Comparison of ENCODE assay signal across 3 cellular contexts in the genomic region with DNA sequence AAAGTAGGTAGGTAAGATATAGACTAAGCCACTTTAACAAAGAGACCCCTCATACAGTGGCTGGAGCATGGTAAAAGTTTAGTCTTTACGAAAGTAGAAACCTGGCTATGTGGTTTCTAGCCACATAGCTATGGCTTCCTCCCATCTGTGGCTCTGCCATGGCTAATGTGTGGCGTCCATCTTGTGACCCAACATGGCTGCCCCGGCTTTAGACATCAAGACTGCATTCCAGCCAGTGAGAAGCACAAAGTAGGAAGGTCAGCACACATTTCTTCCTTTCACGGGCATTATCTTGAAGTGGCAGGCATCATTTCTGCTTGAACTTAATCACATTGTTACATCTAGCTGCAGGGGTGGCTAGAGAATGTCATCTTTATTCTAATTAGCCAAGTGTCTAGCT.
A peak's percentile ranks its signal among the peaks of the same experiment; 100 is the strongest.
TF ChIP-seq lines count a peak whose summit lies in the region.

No MANE protein-coding gene starts in this region.

TF ChIP-seq in GM23338, 12 proteins besides CTCF, POLR2A, EP300 and RAD21 (continues in another document):
- TF ChIP-seq NANOG (IDR thresholded peaks at IDR 0.05; ENCODE audit: borderline replicate concordance) (no peak), CREB1 (CRISPR knock-in tag; IDR thresholded peaks at IDR 0.05; ENCODE audit: low read depth) (no peak), STAT1 (IDR thresholded peaks at IDR 0.05; ENCODE audit: unreplicated experiment) (no peak), EZH2phosphoT487 (IDR thresholded peaks at IDR 0.05; ENCODE audit: unreplicated experiment) (no peak), JUNB (IDR thresholded peaks at IDR 0.05; ENCODE audit: unreplicated experiment) (no peak), EZH2 (IDR thresholded peaks at IDR 0.05; ENCODE audit: low read depth, unreplicated experiment) (no peak), POLR2AphosphoS5 (IDR thresholded peaks at IDR 0.05; ENCODE audit: low read depth) (no peak)
- TF ChIP-seq, protein P1, sequence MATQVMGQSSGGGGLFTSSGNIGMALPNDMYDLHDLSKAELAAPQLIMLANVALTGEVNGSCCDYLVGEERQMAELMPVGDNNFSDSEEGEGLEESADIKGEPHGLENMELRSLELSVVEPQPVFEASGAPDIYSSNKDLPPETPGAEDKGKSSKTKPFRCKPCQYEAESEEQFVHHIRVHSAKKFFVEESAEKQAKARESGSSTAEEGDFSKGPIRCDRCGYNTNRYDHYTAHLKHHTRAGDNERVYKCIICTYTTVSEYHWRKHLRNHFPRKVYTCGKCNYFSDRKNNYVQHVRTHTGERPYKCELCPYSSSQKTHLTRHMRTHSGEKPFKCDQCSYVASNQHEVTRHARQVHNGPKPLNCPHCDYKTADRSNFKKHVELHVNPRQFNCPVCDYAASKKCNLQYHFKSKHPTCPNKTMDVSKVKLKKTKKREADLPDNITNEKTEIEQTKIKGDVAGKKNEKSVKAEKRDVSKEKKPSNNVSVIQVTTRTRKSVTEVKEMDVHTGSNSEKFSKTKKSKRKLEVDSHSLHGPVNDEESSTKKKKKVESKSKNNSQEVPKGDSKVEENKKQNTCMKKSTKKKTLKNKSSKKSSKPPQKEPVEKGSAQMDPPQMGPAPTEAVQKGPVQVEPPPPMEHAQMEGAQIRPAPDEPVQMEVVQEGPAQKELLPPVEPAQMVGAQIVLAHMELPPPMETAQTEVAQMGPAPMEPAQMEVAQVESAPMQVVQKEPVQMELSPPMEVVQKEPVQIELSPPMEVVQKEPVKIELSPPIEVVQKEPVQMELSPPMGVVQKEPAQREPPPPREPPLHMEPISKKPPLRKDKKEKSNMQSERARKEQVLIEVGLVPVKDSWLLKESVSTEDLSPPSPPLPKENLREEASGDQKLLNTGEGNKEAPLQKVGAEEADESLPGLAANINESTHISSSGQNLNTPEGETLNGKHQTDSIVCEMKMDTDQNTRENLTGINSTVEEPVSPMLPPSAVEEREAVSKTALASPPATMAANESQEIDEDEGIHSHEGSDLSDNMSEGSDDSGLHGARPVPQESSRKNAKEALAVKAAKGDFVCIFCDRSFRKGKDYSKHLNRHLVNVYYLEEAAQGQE (IDR thresholded peaks at IDR 0.05; ENCODE audit: unreplicated experiment), result no peak
- TF ChIP-seq, protein P2, sequence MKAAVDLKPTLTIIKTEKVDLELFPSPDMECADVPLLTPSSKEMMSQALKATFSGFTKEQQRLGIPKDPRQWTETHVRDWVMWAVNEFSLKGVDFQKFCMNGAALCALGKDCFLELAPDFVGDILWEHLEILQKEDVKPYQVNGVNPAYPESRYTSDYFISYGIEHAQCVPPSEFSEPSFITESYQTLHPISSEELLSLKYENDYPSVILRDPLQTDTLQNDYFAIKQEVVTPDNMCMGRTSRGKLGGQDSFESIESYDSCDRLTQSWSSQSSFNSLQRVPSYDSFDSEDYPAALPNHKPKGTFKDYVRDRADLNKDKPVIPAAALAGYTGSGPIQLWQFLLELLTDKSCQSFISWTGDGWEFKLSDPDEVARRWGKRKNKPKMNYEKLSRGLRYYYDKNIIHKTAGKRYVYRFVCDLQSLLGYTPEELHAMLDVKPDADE (IDR thresholded peaks at IDR 0.05), result no peak

TF ChIP-seq in IMR-90, 13 proteins besides CTCF, POLR2A, EP300 and RAD21:
- TF ChIP-seq FOS (IDR thresholded peaks at IDR 0.05; ENCODE audit: low read depth, low read length) (no peak), MAFK (IDR thresholded peaks at IDR 0.05; ENCODE audit: low read depth, low read length) (no peak), RFX5 (IDR thresholded peaks at IDR 0.05; ENCODE audit: low read depth, low read length) (no peak), MAZ (IDR thresholded peaks at IDR 0.05; ENCODE audit: borderline replicate concordance, low read depth, low read length) (no peak), SMC3 (IDR thresholded peaks at IDR 0.05; ENCODE audit: low read depth, low read length) (no peak), NFE2L2 (IDR thresholded peaks at IDR 0.05; ENCODE audit: low read depth, low read length) (no peak)
- TF ChIP-seq, protein P3, sequence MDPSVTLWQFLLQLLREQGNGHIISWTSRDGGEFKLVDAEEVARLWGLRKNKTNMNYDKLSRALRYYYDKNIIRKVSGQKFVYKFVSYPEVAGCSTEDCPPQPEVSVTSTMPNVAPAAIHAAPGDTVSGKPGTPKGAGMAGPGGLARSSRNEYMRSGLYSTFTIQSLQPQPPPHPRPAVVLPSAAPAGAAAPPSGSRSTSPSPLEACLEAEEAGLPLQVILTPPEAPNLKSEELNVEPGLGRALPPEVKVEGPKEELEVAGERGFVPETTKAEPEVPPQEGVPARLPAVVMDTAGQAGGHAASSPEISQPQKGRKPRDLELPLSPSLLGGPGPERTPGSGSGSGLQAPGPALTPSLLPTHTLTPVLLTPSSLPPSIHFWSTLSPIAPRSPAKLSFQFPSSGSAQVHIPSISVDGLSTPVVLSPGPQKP (IDR thresholded peaks at IDR 0.05; ENCODE audit: borderline replicate concordance, low read depth, low read length), result no peak
TF ChIP-seq in IMR-90: peak in this region for 0.

TF ChIP-seq in K562, 482 proteins besides CTCF, POLR2A, EP300 and RAD21:
- no peak for TF ChIP-seq YBX1 (IDR thresholded peaks at IDR 0.05)
- peak; percentile 11 to 86 (median 25) for TF ChIP-seq YY1 (IDR thresholded peaks at IDR 0.05; ENCODE audit: borderline replicate concordance in 1 of 3, control insufficient read depth in 1 of 3, extremely low read depth in 1 of 3, insufficient read depth in 3 of 3, insufficient read length in 1 of 3, insufficient replicate concordance in 2 of 3, low read depth in 1 of 3, low read length in 2 of 3)
- TF ChIP-seq XRCC4 (IDR thresholded peaks at IDR 0.05; ENCODE audit: extremely low read depth, insufficient read depth, insufficient read length), result no peak
